In genomic region chr17:7883781-7884386, GRCh38 we compare ENCODE assay signal across 8 cellular contexts. TPM values are rescaled to one million over a fixed set of nuclear protein-coding genes. Genes with fewer than 3 reads are reported as not detected.
A peak's percentile ranks its signal among the peaks of the same experiment; 100 is the strongest.
DNase-seq lines count a peak whose midpoint lies in the region; TF ChIP-seq lines count a peak whose summit lies in the region.

No MANE protein-coding gene starts in this region.

- no peak overlapping the region for H4K91ac ChIP-seq in H9 (ENCODE audit: insufficient read length, low read depth, low read length)

- no peaks in the 10 kb centered on the region for H3K9me3 ChIP-seq in H9 (ENCODE audit: control insufficient read depth, low read depth, low read length)
- H3K9me3 ChIP-seq in osteoblast (ENCODE audit: low read depth, low read length) = no peaks in the 10 kb centered on the region

- no peak overlapping the region for H2AK5ac ChIP-seq in H9 (ENCODE audit: insufficient read length, low read length)

- no peaks in the 10 kb centered on the region for H3K9me3 Mint-ChIP-seq in H9
- H3K9me3 Mint-ChIP-seq in T-helper 1 cell treated with Interleukin-12 subunit alpha and Interleukin-12 subunit beta and Interleukin-4 antibody, amounts not matched to agents 30 μg/mL and 1 μg/mL, for 36 hours = no peaks in the 10 kb centered on the region

- no peak overlapping the region for H3K4me2 ChIP-seq in H9 (ENCODE audit: insufficient read depth, insufficient read length, low read length)
- peak overlapping the region; percentile 90 for H3K4me2 ChIP-seq in osteoblast (ENCODE audit: insufficient read depth, low read length)

- H3K4me1 ChIP-seq in ACC112 (ENCODE audit: control insufficient read depth, insufficient read depth, low read length, unreplicated experiment) (peaks cover 44% of the 10 kb centered on the region), H9 (ENCODE audit: insufficient read depth, low read length) (no peaks in the 10 kb centered on the region), osteoblast (ENCODE audit: insufficient read depth, low read length) (peaks cover 33% of the 10 kb centered on the region)

- no peak overlapping the region for H3K56ac ChIP-seq in H9 (ENCODE audit: insufficient read length, low read depth, low read length)

- H2BK120ac ChIP-seq in H9 (ENCODE audit: low read depth, low read length, poor library complexity, severe bottlenecking) = no peak overlapping the region

- peaks cover 0 to 4% (median 0%) of the 10 kb centered on the region in 3 experiments; a peak in 1 of 7 replicates for H3K36me3 Mint-ChIP-seq in H9 (ENCODE audit: insufficient read depth in 1 of 3, low read depth in 3 of 3)
- no peaks in the 10 kb centered on the region for H3K36me3 Mint-ChIP-seq in T-helper 1 cell treated with Interleukin-12 subunit alpha and Interleukin-12 subunit beta and Interleukin-4 antibody, amounts not matched to agents 30 μg/mL and 1 μg/mL, for 36 hours (ENCODE audit: low read depth)

- no peak overlapping the region for H3K14ac ChIP-seq in H9 (ENCODE audit: insufficient read depth, low read length)

- H3K27me3 ChIP-seq in ACC112 (ENCODE audit: insufficient read depth, low read length) (no peaks in the 10 kb centered on the region), H9 (ENCODE audit: insufficient read depth, low read length) (no peaks in the 10 kb centered on the region; the same call in 1 of the 2 replicates), osteoblast (ENCODE audit: insufficient read depth, low read length) (no peaks in the 10 kb centered on the region)

- H4K20me1 ChIP-seq in H9 (ENCODE audit: control insufficient read depth, insufficient read depth, insufficient read length) = no peaks in the 10 kb centered on the region
- peaks cover 9% of the 10 kb centered on the region for H4K20me1 ChIP-seq in osteoblast (ENCODE audit: insufficient read depth, low read length)

- no peak overlapping the region for H2BK5ac ChIP-seq in H9 (ENCODE audit: insufficient read length, low read length)

- H3K79me2 ChIP-seq in ACC112 (ENCODE audit: control insufficient read depth, insufficient read depth, low read length, unreplicated experiment) = peaks cover 20% of the 10 kb centered on the region
- no peaks in the 10 kb centered on the region for H3K79me2 ChIP-seq in H9 (ENCODE audit: insufficient read depth, low read length)
- peaks cover 18% of the 10 kb centered on the region for H3K79me2 ChIP-seq in osteoblast (ENCODE audit: insufficient read depth, low read length)

- H3K4me3 Mint-ChIP-seq in H9 = peak overlapping the region; percentile 60 to 75
- H3K4me3 Mint-ChIP-seq in T-helper 1 cell treated with Interleukin-12 subunit alpha and Interleukin-12 subunit beta and Interleukin-4 antibody, amounts not matched to agents 30 μg/mL and 1 μg/mL, for 36 hours = peak overlapping the region; percentile 56

- no peak overlapping the region for H3K18ac ChIP-seq in H9 (ENCODE audit: insufficient read length, low read depth, low read length)

- H2BK15ac ChIP-seq in H9 (ENCODE audit: low read depth, low read length) = no peak overlapping the region

- H2AFZ ChIP-seq in ACC112 (ENCODE audit: low read length, unreplicated experiment) (peak overlapping the region; percentile 76), H9 (ENCODE audit: low read length) (no peak overlapping the region), osteoblast (ENCODE audit: low read length) (peak overlapping the region; percentile 62)

- H3K27ac ChIP-seq in ACC112 (ENCODE audit: low read depth, low read length) (peak overlapping the region; percentile 52), H9 (ENCODE audit: insufficient read length, low read depth, low read length) (no peak overlapping the region), osteoblast (ENCODE audit: low read depth, low read length) (peak overlapping the region; percentile 68), RWPE1 (no peak overlapping the region)

- H3K27me3 Mint-ChIP-seq in H9 (ENCODE audit: low read depth) = no peaks in the 10 kb centered on the region; the same call in none of the 2 replicates
- H3K27me3 Mint-ChIP-seq in T-helper 1 cell treated with Interleukin-12 subunit alpha and Interleukin-12 subunit beta and Interleukin-4 antibody, amounts not matched to agents 30 μg/mL and 1 μg/mL, for 36 hours (ENCODE audit: low read depth) = no peaks in the 10 kb centered on the region

- no peak overlapping the region for H3K9ac ChIP-seq in H9 (ENCODE audit: extremely low read depth, insufficient read length, low read length)

- no peak overlapping the region for H4K5ac ChIP-seq in H9 (ENCODE audit: insufficient read length, low read depth, low read length)

- H3K23me2 ChIP-seq in H9 (ENCODE audit: insufficient read length, low read depth, low read length, poor library complexity, severe bottlenecking) = peaks cover 28% of the 10 kb centered on the region

- H2BK20ac ChIP-seq in H9 (ENCODE audit: low read depth, low read length, poor library complexity, severe bottlenecking) = no peak overlapping the region

- H3K36me3 ChIP-seq in ACC112 (ENCODE audit: insufficient read depth, low read length) (0 out of 2 replicates have a peak, but pooled peaks cover 6% of the 10 kb centered on the region), osteoblast (ENCODE audit: insufficient read depth, low read length) (peaks cover 33% of the 10 kb centered on the region)

- POLR2A ChIA-PET in RWPE1 (lab: Yijun Ruan, JAX; ENCODE audit: low non-redundant PET) = interaction anchor here (0.6 kb wide), 1 partner anchor 27 kb away, joined by 6 read pairs; no protein-coding TSS in a partner anchor

- H2BK12ac ChIP-seq in H9 (ENCODE audit: insufficient read length, low read depth, low read length) = no peak overlapping the region

- CTCF ChIA-PET in RWPE1 (lab: Yijun Ruan, JAX) = interaction anchor here (0.6 kb wide), 1 partner anchor 59 kb away, joined by 3 read pairs; no protein-coding TSS in a partner anchor

- no peak overlapping the region for H3K4ac ChIP-seq in H9 (ENCODE audit: low read depth, low read length)

- peaks cover 0 to 3% of the 10 kb centered on the region in 2 experiments; a peak in 3 of 4 replicates for H3K4me1 Mint-ChIP-seq in H9
- H3K4me1 Mint-ChIP-seq in T-helper 1 cell treated with Interleukin-12 subunit alpha and Interleukin-12 subunit beta and Interleukin-4 antibody, amounts not matched to agents 30 μg/mL and 1 μg/mL, for 36 hours (ENCODE audit: low read depth) = no peaks in the 10 kb centered on the region

- DNase-seq in H9 = peak; percentile 5
- DNase-seq in effector CD4-positive, alpha-beta T cell = peak; percentile 34
- peak; percentile 88 for DNase-seq in osteoblast (ENCODE audit: insufficient read length, low spot score, missing footprints)
- no peak for DNase-seq in H4 (ENCODE audit: low spot score)
- no peak for DNase-seq in epidermal melanocyte (ENCODE audit: insufficient read length, low spot score)
- DNase-seq in RWPE1 (ENCODE audit: low spot score) = no peak

- TF ChIP-seq CTCF in H9 (conservative IDR thresholded peaks at IDR 0.05) (no peak), osteoblast (IDR thresholded peaks at IDR 0.05; ENCODE audit: extremely low read depth, low read depth, low read length) (no peak), RWPE1 (conservative IDR thresholded peaks at IDR 0.05; ENCODE audit: low read depth) (no peak)

- H3K79me1 ChIP-seq in H9 (ENCODE audit: insufficient read depth, low read depth, low read length, poor library complexity, severe bottlenecking) = no peaks in the 10 kb centered on the region

- no peak overlapping the region for H3K23ac ChIP-seq in H9 (ENCODE audit: insufficient read length, low read depth, low read length)

- H3T11ph ChIP-seq in H9 (ENCODE audit: low read length) = no peak overlapping the region

- peak overlapping the region; percentile 76 for H3K4me3 ChIP-seq in ACC112 (ENCODE audit: low read depth, low read length)
- peak overlapping the region; percentile 64 for H3K4me3 ChIP-seq in osteoblast (ENCODE audit: insufficient read depth, low read length)

- no peak overlapping the region for H4K8ac ChIP-seq in H9 (replicated peaks; ENCODE audit: insufficient read length, low read depth, low read length)

- H3K27ac Mint-ChIP-seq in H9 = peak overlapping the region in 1 of 3 experiments; percentile 55; a peak in 1 of 7 replicates
- peak overlapping the region; percentile 69 for H3K27ac Mint-ChIP-seq in T-helper 1 cell treated with Interleukin-12 subunit alpha and Interleukin-12 subunit beta and Interleukin-4 antibody, amounts not matched to agents 30 μg/mL and 1 μg/mL, for 36 hours

- whole genome bisulfite sequencing in H9 (ENCODE audit: extremely low coverage, insufficient read length, low lambda C conversion rate) = no CpG with 5 or more reads among the region's 3 CpGs

RNA-seq across cellular contexts. Expression of gene CHD3, which starts 4.7 kb away (rescaled TPM):
- 33.2 and 35.7 TPM in 2 replicates for total RNA-seq in H9 (2021)
- total RNA-seq in osteoblast = 95.2 and 97.0 TPM in 2 replicates
- 26.5 and 35.0 TPM in 2 replicates for total RNA-seq in H4 (2014; rRNA removed; shearing (Covaris generic))

RNA-seq across cellular contexts. Expression of gene CYB5D1, which starts 26.1 kb away (rescaled TPM):
- total RNA-seq in H9 (2021) = 17.1 and 18.0 TPM in 2 replicates
- total RNA-seq in osteoblast = 8.3 and 10.5 TPM in 2 replicates
- 4.0 and 7.5 TPM in 2 replicates for total RNA-seq in H4 (2014; rRNA removed; shearing (Covaris generic))

RNA-seq across cellular contexts. Expression of gene NAA38, which starts 26.5 kb away (rescaled TPM):
- total RNA-seq in H9 (2021) (40.0 and 50.2 TPM in 2 replicates), osteoblast (25.3 and 29.7 TPM in 2 replicates)
- total RNA-seq in H4 (2014; rRNA removed; shearing (Covaris generic)) = 70.3 and 104 TPM in 2 replicates

RNA-seq across cellular contexts. Expression of gene TMEM88, which starts 29.0 kb away (rescaled TPM):
- total RNA-seq in H9 (2021) (8.9 and 11.3 TPM in 2 replicates), osteoblast (0.29 and 0.36 TPM in 2 replicates)
- not detected in 2 replicates for total RNA-seq in H4 (2014; rRNA removed; shearing (Covaris generic))

RNA-seq across cellular contexts. Expression of gene RNF227, which starts 32.2 kb away (rescaled TPM):
- total RNA-seq in H9 (2021) (1.9 and 2.5 TPM in 2 replicates), osteoblast (2.4 and 3.6 TPM in 2 replicates)
- total RNA-seq in H4 (2014; rRNA removed; shearing (Covaris generic)) = 1.1 and 3.6 TPM in 2 replicates

Comparison
In these comparisons a context has a peak if more than half of its experiments do, and no peak if none do; other contexts are left out.
1. H3K27ac ChIP-seq: peak in ACC112 (single experiment) and osteoblast (single experiment); none in H9 (single experiment) and RWPE1 (single experiment).
2. DNase-seq: peak in H9 (single experiment), effector CD4-positive, alpha-beta T cell (single experiment) and osteoblast (single experiment); none in H4 (single experiment), epidermal melanocyte (single experiment) and RWPE1 (single experiment).